In genomic region chr2:141195087-141195486, GRCh38 we compare ENCODE assay signal across 18 cellular contexts.
A peak's percentile ranks its signal among the peaks of the same experiment; 100 is the strongest.
DNase-seq lines count a peak whose midpoint lies in the region; ATAC-seq and TF ChIP-seq lines count a peak whose summit lies in the region.
"Had no signal": no experiment of that assay in that cellular context is flagged by ENCODE, and none has a peak within 500 bp of the region (broad histone marks: within the 10 kb centered on the region; RNA-seq: fewer than 3 reads in every experiment).

No MANE protein-coding gene starts in this region.

- H3K4me1 Mint-ChIP-seq in stimulated activated naive B cell treated with anti-CD40 and anti-IgM and Interleukin-4, amounts not matched to agents 10 μg/mL and 1 μg/mL and 100 μg/mL, for 72 hours: no peaks in the 10 kb centered on the region
- H3K4me1 Mint-ChIP-seq in type B pancreatic cell (ENCODE audit: unreplicated experiment): no peaks in the 10 kb centered on the region
- H3K4me1 Mint-ChIP-seq: CD4-positive, CD25-positive, alpha-beta regulatory T cell had no signal

- no peak overlapping the region for H3K18ac ChIP-seq in mesendoderm (ENCODE audit: low read length)

- no peak overlapping the region for H3K56ac ChIP-seq in mesendoderm (ENCODE audit: low read length)

- no peak overlapping the region for H3K4me3 ChIP-seq in mesendoderm (ENCODE audit: low read length)

- H3K79me1 ChIP-seq in mesendoderm (ENCODE audit: low read length): no peaks in the 10 kb centered on the region

- H2AK5ac ChIP-seq in mesendoderm (ENCODE audit: low read length): no peak overlapping the region

- H4K8ac ChIP-seq in mesendoderm (ENCODE audit: low read depth, low read length): no peak overlapping the region

- no peak overlapping the region for H3K9ac ChIP-seq in mesendoderm (ENCODE audit: low read length)

- no peaks in the 10 kb centered on the region for H3K79me2 ChIP-seq in mesendoderm (ENCODE audit: control insufficient read depth, insufficient read depth, low read length)

- peak; percentile 31 to 33 for ATAC-seq in stimulated activated naive B cell treated with anti-CD40 and anti-IgM and Interleukin-4, amounts not matched to agents 10 μg/mL and 1 μg/mL and 100 μg/mL, for 72 hours (replicated peaks)
- ATAC-seq in GM18870 (IDR thresholded peaks at IDR 0.05; ENCODE audit: unreplicated experiment): no peak
- ATAC-seq: Right ventricle myocardium inferior had no signal

- peak; percentile 15 for DNase-seq in NK-92 treated with Interleukin-12 subunit alpha and Interleukin-12 subunit beta, amount 100 ng/mL, for 24 hours (lab: John Stamatoyannopoulos, UW)
- DNase-seq in NK-92 (lab: John Stamatoyannopoulos, UW; ENCODE audit: unreplicated experiment) (no peak), NCI-H446 treated with DMSO at 0.1 percent for 48 hours (lab: John Stamatoyannopoulos, UW) (peak; percentile 67), amniotic epithelial cell (ENCODE audit: low read depth) (peak; percentile 21), mesendoderm (no peak), type B pancreatic cell (ENCODE audit: extremely low spot score, unreplicated experiment) (no peak)
- no peak for DNase-seq in stimulated activated naive B cell treated with anti-CD40 and anti-IgM and Interleukin-4, amounts not matched to agents 10 μg/mL and 1 μg/mL and 100 μg/mL, for 72 hours
- DNase-seq: Calu3; CD4-positive, CD25-positive, alpha-beta regulatory T cell; HFFc6; KBM-7; MM.1S; NCI-H1105 treated with DMSO at 0.1 percent for 48 hours; NCI-H187; NCI-H526 treated with DMSO at 0.1 percent for 48 hours had no signal

- H4K5ac ChIP-seq in mesendoderm (ENCODE audit: low read length): no peak overlapping the region

- no peaks in the 10 kb centered on the region for H3K36me3 Mint-ChIP-seq in stimulated activated naive B cell treated with anti-CD40 and anti-IgM and Interleukin-4, amounts not matched to agents 10 μg/mL and 1 μg/mL and 100 μg/mL, for 72 hours
- H3K36me3 Mint-ChIP-seq in type B pancreatic cell: no peaks in the 10 kb centered on the region
- H3K36me3 Mint-ChIP-seq: CD4-positive, CD25-positive, alpha-beta regulatory T cell had no signal

- H3K4ac ChIP-seq in mesendoderm (ENCODE audit: low read depth, low read length): no peak overlapping the region

- H2BK120ac ChIP-seq in mesendoderm (ENCODE audit: low read depth, low read length): no peak overlapping the region

- H3K27me3 ChIP-seq in mesendoderm (ENCODE audit: insufficient read depth, low read length, poor library complexity): no peaks in the 10 kb centered on the region

- no peak overlapping the region for H3K4me3 Mint-ChIP-seq in stimulated activated naive B cell treated with anti-CD40 and anti-IgM and Interleukin-4, amounts not matched to agents 10 μg/mL and 1 μg/mL and 100 μg/mL, for 72 hours
- H3K4me3 Mint-ChIP-seq in type B pancreatic cell: no peak overlapping the region
- H3K4me3 Mint-ChIP-seq: CD4-positive, CD25-positive, alpha-beta regulatory T cell; HFFc6 had no signal

- no peak overlapping the region for H2BK5ac ChIP-seq in mesendoderm (ENCODE audit: low read length)

- no peak overlapping the region for H3K23ac ChIP-seq in mesendoderm (ENCODE audit: low read length)

- H3K36me3 ChIP-seq in mesendoderm (ENCODE audit: control insufficient read depth, insufficient read depth, low read length): no peaks in the 10 kb centered on the region

- H3K9me3 Mint-ChIP-seq in stimulated activated naive B cell treated with anti-CD40 and anti-IgM and Interleukin-4, amounts not matched to agents 10 μg/mL and 1 μg/mL and 100 μg/mL, for 72 hours: peaks cover 0 to 7% of the 10 kb centered on the region in 2 donors
- no peaks in the 10 kb centered on the region for H3K9me3 Mint-ChIP-seq in type B pancreatic cell

- no peak overlapping the region for H2BK15ac ChIP-seq in mesendoderm (replicated peaks; ENCODE audit: low read depth)

- no peak overlapping the region for H3K4me2 ChIP-seq in mesendoderm (ENCODE audit: low read length)

- no peaks in the 10 kb centered on the region for H3K4me1 ChIP-seq in mesendoderm (ENCODE audit: control insufficient read depth, low read depth, low read length)

- WGBS in mesendoderm (ENCODE audit: extremely low coverage, insufficient coverage, low lambda C conversion rate): no CpG with 5 or more reads among the region's 1 CpG

- no peak for TF ChIP-seq CTCF in type B pancreatic cell (conservative IDR thresholded peaks at IDR 0.05)

- no peak overlapping the region for H3K27ac ChIP-seq in mesendoderm (ENCODE audit: low read depth, low read length)
- H3K27ac ChIP-seq: HL-60 had no signal

- H3K27me3 Mint-ChIP-seq in stimulated activated naive B cell treated with anti-CD40 and anti-IgM and Interleukin-4, amounts not matched to agents 10 μg/mL and 1 μg/mL and 100 μg/mL, for 72 hours: no peaks in the 10 kb centered on the region
- H3K27me3 Mint-ChIP-seq in type B pancreatic cell: no peaks in the 10 kb centered on the region
- H3K27me3 Mint-ChIP-seq: CD4-positive, CD25-positive, alpha-beta regulatory T cell had no signal

- no peak overlapping the region for H3K27ac Mint-ChIP-seq in stimulated activated naive B cell treated with anti-CD40 and anti-IgM and Interleukin-4, amounts not matched to agents 10 μg/mL and 1 μg/mL and 100 μg/mL, for 72 hours
- no peak overlapping the region for H3K27ac Mint-ChIP-seq in type B pancreatic cell
- H3K27ac Mint-ChIP-seq: CD4-positive, CD25-positive, alpha-beta regulatory T cell; HFFc6 had no signal

Comparison
In these comparisons a context has a peak if more than half of its experiments do, and no peak if none do; other contexts are left out.
1. DNase-seq: peak in NK-92 treated with Interleukin-12 subunit alpha and Interleukin-12 subunit beta, amount 100 ng/mL, for 24 hours (single experiment), NCI-H446 treated with DMSO at 0.1 percent for 48 hours (single experiment) and amniotic epithelial cell (single experiment); none in NK-92 (single experiment), stimulated activated naive B cell treated with anti-CD40 and anti-IgM and Interleukin-4, amounts not matched to agents 10 μg/mL and 1 μg/mL and 100 μg/mL, for 72 hours (single experiment), mesendoderm (single experiment) and type B pancreatic cell (single experiment).